8 cellular contexts compared by ENCODE assay signal in genomic region chr6:31366693-31367470, GRCh38. TPM values are rescaled to one million over a fixed set of nuclear protein-coding genes. Genes with fewer than 3 reads are reported as not detected.
DNase-seq lines count a peak whose midpoint lies in the region; ATAC-seq and TF ChIP-seq lines count a peak whose summit lies in the region.

No MANE protein-coding gene starts in this region.

- H3K36me3 Mint-ChIP-seq in CD4-positive, alpha-beta T cell (ENCODE audit: low read depth) = no peaks in the 10 kb centered on the region

- peaks cover 32% of the 10 kb centered on the region for H3K27me3 Mint-ChIP-seq in CD4-positive, alpha-beta T cell

- H3K4me3 Mint-ChIP-seq in CD4-positive, alpha-beta T cell = peak overlapping the region; percentile 81

- no peak for TF ChIP-seq EP300 in gastroesophageal sphincter (IDR thresholded peaks at IDR 0.05)

- DNase-seq in CD4-positive, alpha-beta T cell = peak; percentile 72 to 94 (median 88)
- DNase-seq in Kasumi-1 (lab: John Stamatoyannopoulos, UW) = peak; percentile 76 to 77
- DNase-seq in SHP77 (lab: John Stamatoyannopoulos, UW) = peak; percentile 75 to 77
- DNase-seq in activated gamma-delta T cell treated with Interleukin-2 at 50 U/mL for 16 hours = peak; percentile 84
- peak in 53 of 56 donors; percentile 14 to 91 (median 68) for DNase-seq in nucleus accumbens (lab: John Stamatoyannopoulos, UW)
- peak in 48 of 49 donors; percentile 11 to 94 (median 69) for DNase-seq in substantia nigra (lab: John Stamatoyannopoulos, UW)

- CTCF ChIA-PET in CD4-positive, alpha-beta T cell (lab: Charles Lee) = interaction anchor here (0.6 to 6.9 kb wide), 39 partner anchors 9 to 926 kb away, joined by 3 to 97 read pairs (median 4); partner anchors contain the start of genes HLA-B, MICA, PSORS1C2 and TCF19

- intact Hi-C loops in CD4-positive, alpha-beta T cell (cut with DNase I, micrococcal nuclease) = loop anchor here (1.0 kb wide), 2 partner anchors 170 to 230 kb away; no protein-coding TSS in a partner anchor

- peak overlapping the region; percentile 29 to 37 for H3K4me3 ChIP-seq in gastroesophageal sphincter

- POLR2A ChIA-PET in CD4-positive, alpha-beta T cell (lab: Charles Lee) = interaction anchor here (0.8 to 4.2 kb wide), 14 partner anchors 9 to 230 kb away, joined by 3 to 101 read pairs (median 6); partner anchors contain the start of genes HLA-B, HLA-C, PSORS1C2 and TCF19

- peaks cover 16% of the 10 kb centered on the region for H3K4me1 Mint-ChIP-seq in CD4-positive, alpha-beta T cell (ENCODE audit: low read depth)

- H3K27ac ChIP-seq in CD4-positive, alpha-beta T cell (ENCODE audit: low read depth, low read length) = no peak overlapping the region
- peak overlapping the region in 1 of 4 donors; percentile 29 for H3K27ac ChIP-seq in gastroesophageal sphincter
- no peak overlapping the region for H3K27ac ChIP-seq in substantia nigra (ENCODE audit: low read depth, low read length, poor library complexity, severe bottlenecking)

- H3K27me3 ChIP-seq in CD4-positive, alpha-beta T cell (ENCODE audit: control insufficient read depth, insufficient read depth, low read length) = no peaks in the 10 kb centered on the region
- peaks cover 53% of the 10 kb centered on the region for H3K27me3 ChIP-seq in gastroesophageal sphincter

- no peaks in the 10 kb centered on the region for H3K9me3 ChIP-seq in CD4-positive, alpha-beta T cell (ENCODE audit: control insufficient read depth, low read length)
- H3K9me3 ChIP-seq in gastroesophageal sphincter = peaks cover 0 to 3% (median 0%) of the 10 kb centered on the region in 3 donors

- TF ChIP-seq POLR2A in gastroesophageal sphincter (IDR thresholded peaks at IDR 0.05) = no peak

- H3K36me3 ChIP-seq in gastroesophageal sphincter = no peaks in the 10 kb centered on the region

- TF ChIP-seq CTCF in CD4-positive, alpha-beta T cell (IDR thresholded peaks at IDR 0.05) = peak; percentile 84
- TF ChIP-seq CTCF in gastroesophageal sphincter (IDR thresholded peaks at IDR 0.05) = peak; percentile 89 to 97 (median 94)

- peak overlapping the region; percentile 38 for H3K27ac Mint-ChIP-seq in CD4-positive, alpha-beta T cell

- peak; percentile 97 for ATAC-seq in CD4-positive, alpha-beta T cell (ENCODE audit: poor library complexity)
- ATAC-seq in GM21390 (IDR thresholded peaks at IDR 0.05; ENCODE audit: unreplicated experiment) (peak; percentile 69), gastroesophageal sphincter (peak; percentile 99)

- H3K9me3 Mint-ChIP-seq in CD4-positive, alpha-beta T cell = no peaks in the 10 kb centered on the region

- peaks cover 0 to 9% (median 0%) of the 10 kb centered on the region in 3 donors for H3K4me1 ChIP-seq in gastroesophageal sphincter

- WGBS in gastroesophageal sphincter (ENCODE audit: low coverage in 1 of 2), 2 donors = 0 to 3% methylated on average over 5 to 21 of the region's 30 CpGs

RNA-seq across cellular contexts. Expression of gene HLA-B, which starts 9.9 kb away (rescaled TPM):
- 1,000 to 10,000 TPM; 6,758 to 7,013 TPM for total RNA-seq in CD4-positive, alpha-beta T cell
- total RNA-seq in gastroesophageal sphincter = 100 to 1,000 TPM; 299 to 991 (median 620) TPM

RNA-seq across cellular contexts. Expression of gene MICA, which starts 36.5 kb away (rescaled TPM):
- total RNA-seq in CD4-positive, alpha-beta T cell = 10 to 100 TPM; 10.6 to 14.0 TPM
- total RNA-seq in gastroesophageal sphincter = 10 to 100 TPM; 17.4 to 33.2 (median 22.1) TPM

Comparison
In these comparisons a context has a peak if more than half of its experiments do, and no peak if none do; other contexts are left out.
1. RNA of gene HLA-B, which starts 9.9 kb away (total RNA-seq): 6,758 to 7,013 TPM in CD4-positive, alpha-beta T cell; 299 to 991 TPM in gastroesophageal sphincter; every median in the first group is over 4 times any median in the second.
2. Peak in every context shown above with its lines, with median percentiles within 50 percentile points of each other: ATAC-seq and DNase-seq.